In the genomic region with DNA sequence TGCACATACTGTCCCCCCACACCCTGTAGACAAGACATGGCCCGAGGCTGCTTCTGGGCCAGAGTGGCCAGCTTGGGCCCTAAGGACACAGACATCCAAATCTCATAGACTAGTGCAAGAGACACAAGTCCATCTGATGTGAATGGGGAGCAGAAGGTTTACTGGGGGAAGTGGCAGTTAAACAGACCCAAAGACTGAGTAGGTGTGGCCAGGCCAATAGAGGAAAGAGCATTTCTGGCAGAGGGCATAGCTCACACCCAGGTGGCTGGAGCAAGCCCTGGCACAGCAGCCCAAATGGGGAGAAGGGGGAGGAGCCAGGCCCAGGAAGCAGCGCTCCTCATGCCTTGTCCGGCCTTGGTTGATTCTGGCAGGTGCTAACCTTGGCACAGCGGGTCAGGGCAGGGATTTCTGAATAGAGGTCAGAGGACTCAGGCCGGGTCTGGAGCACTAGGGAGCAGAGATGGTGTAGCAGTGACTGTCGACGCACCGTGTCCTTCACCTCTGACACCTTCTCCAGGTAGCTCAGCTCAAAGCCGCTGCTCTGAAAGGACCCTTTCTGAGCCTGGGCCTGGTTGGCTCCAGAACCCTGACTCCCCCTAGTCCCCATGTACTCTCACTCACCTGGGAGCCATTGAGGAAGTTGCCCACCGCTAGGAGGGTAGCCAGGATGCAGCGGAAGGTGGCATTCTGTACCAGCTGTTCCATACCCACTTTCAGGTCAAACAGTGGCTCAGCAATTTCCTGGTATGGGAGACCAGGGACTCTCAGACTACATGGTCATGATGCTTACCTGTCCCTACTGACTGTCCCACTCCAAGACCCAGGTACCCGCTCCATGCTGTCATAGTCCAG, we compare ENCODE assay signal across 1 cellular context.
TF ChIP-seq lines count a peak whose summit lies in the region.

No MANE protein-coding gene starts in this region.

TF ChIP-seq in endothelial cell of umbilical vein, 7 proteins besides CTCF, POLR2A, EP300 and RAD21:
- TF ChIP-seq POLR2AphosphoS5 (IDR thresholded peaks at IDR 0.05; ENCODE audit: insufficient read depth, low read depth, low read length) = peak; percentile 18
- TF ChIP-seq MYC (IDR thresholded peaks at IDR 0.05; ENCODE audit: low read depth, low read length) = no peak
